Comparison of ENCODE assay signal across 8 cellular contexts in the genomic region with DNA sequence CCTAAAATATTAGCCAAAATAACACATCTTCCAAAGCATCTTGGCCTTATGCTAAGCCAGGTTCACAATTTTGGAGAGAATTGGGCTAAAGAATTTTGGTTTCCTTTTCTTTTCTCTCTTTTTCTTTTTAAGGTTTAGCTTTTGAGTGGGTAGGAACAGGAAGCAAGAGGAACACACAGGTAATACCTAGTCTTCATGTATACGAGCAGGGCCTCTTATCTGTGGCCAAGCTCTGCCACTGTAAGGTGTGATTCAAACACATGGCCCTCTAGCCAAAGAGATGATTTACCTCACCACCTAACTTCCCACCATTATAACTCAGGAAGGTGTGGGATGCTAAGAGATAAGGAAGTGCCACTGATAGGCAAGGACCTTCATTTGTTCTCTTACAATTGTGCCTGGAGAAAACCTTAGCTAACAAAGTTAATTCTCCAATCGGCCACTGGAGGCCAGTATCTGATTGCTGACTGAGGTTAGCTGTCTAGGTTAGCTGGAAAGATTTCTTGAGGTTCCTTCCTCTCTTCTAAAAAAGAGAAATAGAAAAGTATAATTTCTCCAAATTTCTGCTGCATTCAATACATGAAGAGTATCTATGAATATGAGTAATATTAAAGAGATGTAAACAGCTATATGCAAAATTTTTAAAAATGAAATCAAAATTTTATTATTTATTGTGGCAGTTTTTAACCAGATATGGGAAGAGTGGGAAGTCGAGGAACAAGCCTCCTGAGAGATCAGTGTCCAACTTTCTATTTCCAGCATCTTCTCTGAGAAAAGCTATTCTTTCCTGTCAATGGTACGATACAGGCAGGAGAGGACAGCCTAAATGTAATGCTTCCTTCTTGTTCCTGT. TPM values are rescaled to one million over a fixed set of nuclear protein-coding genes. Genes with fewer than 3 reads are reported as not detected.
DNase-seq lines count a peak whose midpoint lies in the region; ATAC-seq and TF ChIP-seq lines count a peak whose summit lies in the region.

No MANE protein-coding gene starts in this region.

- H3K9me2 ChIP-seq in GM23248 (ENCODE audit: insufficient read depth) (no peaks in the 10 kb centered on the region), SK-N-SH (no peaks in the 10 kb centered on the region)

- TF ChIP-seq CTCF in GM12864 (IDR thresholded peaks at IDR 0.05; ENCODE audit: low read depth, low read length, missing control alignments) (peak; percentile 74), SK-N-SH (IDR thresholded peaks at IDR 0.05) (peak; percentile 84), adrenal gland (IDR thresholded peaks at IDR 0.05) (peak; percentile 64 to 82 (median 76)), gastrocnemius medialis (IDR thresholded peaks at IDR 0.05 in 4 of 5, conservative IDR thresholded peaks at IDR 0.05 in 1 of 5) (peak; percentile 25 to 59 (median 41))

- H3K36me3 ChIP-seq in GM23248 (ENCODE audit: low read depth): no peaks in the 10 kb centered on the region
- H3K36me3 ChIP-seq in SK-N-SH (replicated peaks in 1 of 2; ENCODE audit: control insufficient read depth in 1 of 2, insufficient read depth in 2 of 2, low read length in 1 of 2): no peaks in the 10 kb centered on the region
- no peaks in the 10 kb centered on the region for H3K36me3 ChIP-seq in adrenal gland (replicated peaks in 1 of 2)
- no peaks in the 10 kb centered on the region for H3K36me3 ChIP-seq in gastrocnemius medialis

- H3K4me3 ChIP-seq in GM12864 (ENCODE audit: low read depth, low read length) (no peak overlapping the region), GM23248 (no peak overlapping the region), SK-N-SH (ENCODE audit: low read depth in 2 of 2, low read length in 1 of 2) (no peak overlapping the region; a peak in 1 of 4 replicates), adrenal gland (no peak overlapping the region), gastrocnemius medialis (no peak overlapping the region)

- H3K4me1 ChIP-seq in GM23248 (ENCODE audit: insufficient read depth) (no peaks in the 10 kb centered on the region), SK-N-SH (ENCODE audit: control insufficient read depth in 1 of 2, insufficient read depth in 2 of 2, low read depth in 1 of 2, low read length in 1 of 2) (peaks cover 0 to 3% of the 10 kb centered on the region in 2 experiments; a peak in 1 of 4 replicates), adrenal gland (replicated peaks in 1 of 2) (no peaks in the 10 kb centered on the region), gastrocnemius medialis (no peaks in the 10 kb centered on the region)

- H3F3A ChIP-seq in GM23248 (ENCODE audit: insufficient read depth) (no peaks in the 10 kb centered on the region), SK-N-SH (replicated peaks; ENCODE audit: insufficient read depth) (no peaks in the 10 kb centered on the region)

- H3K27me3 ChIP-seq in GM23248 (replicated peaks; ENCODE audit: insufficient read depth) (0 out of 2 replicates have a peak, but pooled peaks cover 2% of the 10 kb centered on the region), SK-N-SH (ENCODE audit: insufficient read depth) (peaks cover 6% of the 10 kb centered on the region; the same call in 1 of the 2 replicates), adrenal gland (no peaks in the 10 kb centered on the region), gastrocnemius medialis (no peaks in the 10 kb centered on the region)

- POLR2A ChIA-PET in SK-N-SH (lab: Yijun Ruan, JAX): interaction anchor here (0.8 to 0.9 kb wide), 2 partner anchors 103 to 678 kb away, joined by 3 to 4 read pairs; no protein-coding TSS in a partner anchor

- in situ Hi-C loops in GM23248 (cut with MboI): no loop called here
- in situ Hi-C loops in gastrocnemius medialis (cut with MboI; ENCODE audit: low sequenced_read_pairs in 4 of 4): no loop called here

- peak; percentile 93 for TF ChIP-seq RAD21 in SK-N-SH (IDR thresholded peaks at IDR 0.05; ENCODE audit: low read length)

- H2AFZ ChIP-seq in GM23248: no peak overlapping the region
- no peak overlapping the region for H2AFZ ChIP-seq in SK-N-SH (ENCODE audit: low read depth)

- H3K9ac ChIP-seq in GM23248 (no peak overlapping the region), SK-N-SH (no peak overlapping the region)

- intact Hi-C loops in adrenal gland (cut with DNase I) (no loop called here), left cardiac atrium (cut with DNase I) (loop anchor here (5.0 to 10.0 kb wide), 3 partner anchors 94 to 684 kb away; no protein-coding TSS in a partner anchor), gastrocnemius medialis (cut with DNase I; ENCODE audit: low total_unique reads) (no loop called here)

- no peak for TF ChIP-seq EP300 in SK-N-SH (IDR thresholded peaks at IDR 0.05; ENCODE audit: borderline replicate concordance in 1 of 2, low read depth in 1 of 2, low read length in 1 of 2)

- DNase-seq in GM12864 (ENCODE audit: low read depth) (peak; percentile 8), GM23248 (peak; percentile 74), Kasumi-1 (lab: John Stamatoyannopoulos, UW) (peak; percentile 88), SK-N-SH (peak; percentile 27), adrenal gland (peak; percentile 35 to 75 (median 48)), left cardiac atrium (peak; percentile 24), gastrocnemius medialis (no peak), GF-D8 (lab: John Stamatoyannopoulos, UW) (no peak)

- H3K4me2 ChIP-seq in GM23248 (ENCODE audit: unreplicated experiment) (no peak overlapping the region), SK-N-SH (no peak overlapping the region)

- H3K27ac ChIP-seq in GM23248 (no peak overlapping the region), SK-N-SH (ENCODE audit: low read depth in 2 of 2, low read length in 1 of 2) (no peak overlapping the region), adrenal gland (no peak overlapping the region), gastrocnemius medialis (no peak overlapping the region)

- H3K79me2 ChIP-seq in GM23248 (ENCODE audit: insufficient read depth) (no peaks in the 10 kb centered on the region), SK-N-SH (ENCODE audit: insufficient read depth) (no peaks in the 10 kb centered on the region)

- ATAC-seq in left cardiac atrium: peak; percentile 53 to 61
- no peak for ATAC-seq in gastrocnemius medialis

- WGBS in GM23248 (ENCODE audit: low coverage in 1 of 2, low lambda C conversion rate in 2 of 2, missing lambda C conversion rate in 2 of 2), 2 experiments: 64 to 65% methylated on average over 4 of the region's 4 CpGs
- WGBS in SK-N-SH (ENCODE audit: low lambda C conversion rate): 24% methylated on average over 4 of the region's 4 CpGs
- 49 to 58% (median 56%) methylated on average over 4 of the region's 4 CpGs for WGBS in adrenal gland, 4 donors

- TF ChIP-seq POLR2A in adrenal gland (IDR thresholded peaks at IDR 0.05) (no peak), gastrocnemius medialis (IDR thresholded peaks at IDR 0.05) (no peak)

- CTCF ChIA-PET in SK-N-SH (lab: Yijun Ruan, JAX): interaction anchor here (0.5 to 3.2 kb wide), 44 partner anchors 9 to 1031 kb away, joined by 3 to 58 read pairs (median 4); a partner anchor contains a TSS

- H3K9me3 ChIP-seq in GM23248 (ENCODE audit: low read depth) (no peaks in the 10 kb centered on the region), SK-N-SH (no peaks in the 10 kb centered on the region), adrenal gland (replicated peaks in 1 of 3) (no peaks in the 10 kb centered on the region), gastrocnemius medialis (no peaks in the 10 kb centered on the region)

- no peaks in the 10 kb centered on the region for H4K20me1 ChIP-seq in GM23248 (ENCODE audit: insufficient read depth)
- no peaks in the 10 kb centered on the region for H4K20me1 ChIP-seq in SK-N-SH (ENCODE audit: insufficient read depth)

TF ChIP-seq in SK-N-SH, 30 proteins besides CTCF, POLR2A, EP300 and RAD21 (continues in another document):
- no peak for TF ChIP-seq EZH2phosphoT487 (IDR thresholded peaks at IDR 0.05; ENCODE audit: borderline replicate concordance, low read depth)
- TF ChIP-seq, protein P1, sequence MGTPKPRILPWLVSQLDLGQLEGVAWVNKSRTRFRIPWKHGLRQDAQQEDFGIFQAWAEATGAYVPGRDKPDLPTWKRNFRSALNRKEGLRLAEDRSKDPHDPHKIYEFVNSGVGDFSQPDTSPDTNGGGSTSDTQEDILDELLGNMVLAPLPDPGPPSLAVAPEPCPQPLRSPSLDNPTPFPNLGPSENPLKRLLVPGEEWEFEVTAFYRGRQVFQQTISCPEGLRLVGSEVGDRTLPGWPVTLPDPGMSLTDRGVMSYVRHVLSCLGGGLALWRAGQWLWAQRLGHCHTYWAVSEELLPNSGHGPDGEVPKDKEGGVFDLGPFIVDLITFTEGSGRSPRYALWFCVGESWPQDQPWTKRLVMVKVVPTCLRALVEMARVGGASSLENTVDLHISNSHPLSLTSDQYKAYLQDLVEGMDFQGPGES (IDR thresholded peaks at IDR 0.05; ENCODE audit: low read depth, low read length): no peak
- TF ChIP-seq SMC3 (IDR thresholded peaks at IDR 0.05; ENCODE audit: low read depth, low read length): peak; percentile 61
- no peak for TF ChIP-seq YY1 (IDR thresholded peaks at IDR 0.05; ENCODE audit: low read depth)
- no peak for TF ChIP-seq FOXM1 (IDR thresholded peaks at IDR 0.05; ENCODE audit: low read depth)
- TF ChIP-seq CHD2 (IDR thresholded peaks at IDR 0.05; ENCODE audit: low read length, partially characterized antibody): no peak

RNA-seq across cellular contexts. Expression of a gene that starts 30.1 kb away (rescaled TPM):
- total RNA-seq in GM23248 (2014; rRNA removed; shearing (Covaris generic)): 24.5 and 25.3 TPM in 2 replicates
- 27.7 and 28.7 TPM in 2 replicates for polyA plus RNA-seq in GM23248 (2016; fragmentation: Nextera tagmentation; extraction: Ambion mirVana)
- polyA plus RNA-seq in SK-N-SH (2012; rRNA removed): 24.3 and 27.3 TPM in 2 replicates
- polyA plus RNA-seq in SK-N-SH (2012; cell fraction: cytosol; rRNA removed): 26.6 and 26.8 TPM in 2 replicates
- polyA plus RNA-seq in SK-N-SH (2012; cell fraction: nucleus; rRNA removed): 23.3 and 26.5 TPM in 2 replicates
- total RNA-seq in adrenal gland: 10 to 100 TPM; 10.5 to 36.3 (median 14.1) TPM
- polyA plus RNA-seq in adrenal gland: 10 to 100 TPM in 1 of 3 donors, 1 to 10 TPM in 2; 5.7 to 14.7 (median 8.1) TPM
- total RNA-seq in left cardiac atrium: 1 to 10 TPM; 8.0 to 9.4 TPM
- 10 to 100 TPM in 1 of 4 donors, 1 to 10 TPM in 3; 4.5 to 11.1 (median 6.7) TPM for total RNA-seq in gastrocnemius medialis

RNA-seq across cellular contexts. Expression of a gene that starts 51.5 kb away (rescaled TPM):
- 0.22 TPM in 1 of 2 replicates, not detected in the other for total RNA-seq in GM23248 (2014; rRNA removed; shearing (Covaris generic))
- polyA plus RNA-seq in GM23248 (2016; fragmentation: Nextera tagmentation; extraction: Ambion mirVana): not detected in 2 replicates
- not detected in 2 replicates for polyA plus RNA-seq in SK-N-SH (2012; rRNA removed)
- polyA plus RNA-seq in SK-N-SH (2012; cell fraction: cytosol; rRNA removed): under 0.01 TPM in 1 of 2 replicates, not detected in the other
- polyA plus RNA-seq in SK-N-SH (2012; cell fraction: nucleus; rRNA removed): 0.01 TPM in 1 of 2 replicates, not detected in the other
- 1 to 10 TPM in 1 of 8 donors, under 1 TPM in 6, not detected in 1; 0.07 to 2.1 (median 0.13) TPM for total RNA-seq in adrenal gland
- under 1 TPM; 0.07 to 0.22 (median 0.08) TPM for polyA plus RNA-seq in adrenal gland
- under 1 TPM; 0.15 to 0.99 TPM for total RNA-seq in left cardiac atrium
- total RNA-seq in gastrocnemius medialis: under 1 TPM in 1 of 4 donors, not detected in 3; 0.09 TPM

Comparison
In these comparisons a context has a peak if more than half of its experiments do, and no peak if none do; other contexts are left out.
1. DNase-seq: peak in GM12864 (single experiment), GM23248 (single experiment), Kasumi-1 (2 of 2), SK-N-SH (single experiment), adrenal gland (7 of 7) and left cardiac atrium (single experiment); none in gastrocnemius medialis (0 of 2) and GF-D8 (single experiment).
2. ATAC-seq: peak in left cardiac atrium (2 of 2); none in gastrocnemius medialis (0 of 2).
3. intact Hi-C loops: an anchor here in left cardiac atrium (5.0 to 10.0 kb wide); none called in adrenal gland and gastrocnemius medialis.
4. Peak in every context shown above with its lines, with median percentiles within 50 percentile points of each other: CTCF ChIP-seq.